27 cellular contexts compared by ENCODE assay signal in genomic region chr20:41714030-41714429, GRCh38.
"Had no signal": no experiment of that assay in that cellular context is flagged by ENCODE, and none has a peak within 500 bp of the region (broad histone marks: within the 10 kb centered on the region; RNA-seq: fewer than 3 reads in every experiment).

No MANE protein-coding gene starts in this region.

- H3K27ac ChIP-seq: esophagus squamous epithelium, heart right ventricle, lower lobe of right lung, psoas muscle, sigmoid colon, thoracic aorta, transverse colon, upper lobe of right lung, uterus had no signal

- H3K4me1 ChIP-seq: heart right ventricle, lower lobe of right lung, psoas muscle, transverse colon, upper lobe of right lung, uterus had no signal

- H3K36me3 ChIP-seq: esophagus squamous epithelium, heart right ventricle, lower lobe of right lung, sigmoid colon, thoracic aorta, transverse colon, upper lobe of right lung, uterus had no signal

- H3K4me3 ChIP-seq: esophagus squamous epithelium, heart right ventricle, lower lobe of right lung, psoas muscle, sigmoid colon, thoracic aorta, transverse colon, upper lobe of right lung, uterus had no signal

- H3K27me3 ChIP-seq: esophagus squamous epithelium, sigmoid colon, transverse colon, upper lobe of right lung, uterus had no signal

- ATAC-seq: effector memory CD8-positive, alpha-beta T cell; heart right ventricle; left colon; left ventricle myocardium superior; lower lobe of right lung; naive thymus-derived CD8-positive, alpha-beta T cell; psoas muscle; right cardiac atrium; stimulated activated naive B cell treated with anti-CD40 and anti-IgM and Interleukin-4, amounts not matched to agents 10 μg/mL and 1 μg/mL and 100 μg/mL, for 72 hours; upper lobe of right lung had no signal

- DNase-seq: cortex of kidney; effector memory CD8-positive, alpha-beta T cell; erythroblast; esophagus squamous epithelium; foreskin melanocyte; glutamatergic neuron; heart right ventricle; hippocampal formation; immature natural killer cell; islet precursor cell; kidney glomerular epithelial cell; left colon; left ventricle myocardium superior; lower lobe of right lung; naive thymus-derived CD8-positive, alpha-beta T cell; nephron progenitor cell; nucleus accumbens; posterior cingulate gyrus; psoas muscle; right cardiac atrium; sigmoid colon; stimulated activated CD4-positive, alpha-beta T cell treated with anti-CD3 and anti-CD28 coated beads, Interleukin-4, amount 100 ng/mL, for 4 hours; stimulated activated naive B cell treated with anti-CD40 and anti-IgM and Interleukin-4, amounts not matched to agents 10 μg/mL and 1 μg/mL and 100 μg/mL, for 72 hours; transverse colon; upper lobe of right lung; uterus had no signal

- H3K9me3 ChIP-seq: esophagus squamous epithelium, lower lobe of right lung, psoas muscle, sigmoid colon, thoracic aorta, transverse colon, upper lobe of right lung, uterus had no signal
